21 cellular contexts compared by ENCODE assay signal in the genomic region with DNA sequence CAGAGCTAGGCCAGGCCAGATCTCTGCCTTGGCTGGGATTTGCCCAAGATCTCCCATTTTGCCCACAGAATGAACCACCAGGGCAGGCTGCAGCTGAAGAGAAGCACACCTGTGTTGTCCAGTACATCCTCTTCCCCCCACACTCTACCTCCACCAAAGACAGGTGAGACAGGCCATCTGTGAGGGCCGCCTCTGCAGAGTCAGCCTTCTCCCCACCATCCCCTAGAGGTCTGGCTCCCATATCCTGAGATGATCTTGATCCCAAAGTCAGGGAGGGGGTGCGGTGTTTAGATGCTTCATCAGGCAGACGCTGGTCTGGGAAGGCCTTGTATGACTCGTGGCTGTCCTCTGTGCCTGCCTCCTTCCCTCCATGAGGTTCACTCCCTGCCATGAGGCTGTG.
"Had no signal": no experiment of that assay in that cellular context is flagged by ENCODE, and none has a peak within 500 bp of the region (broad histone marks: within the 10 kb centered on the region; RNA-seq: fewer than 3 reads in every experiment).

No MANE protein-coding gene starts in this region.

- H3K4me3 ChIP-seq: cardiac muscle cell had no signal

- H3K4me1 Mint-ChIP-seq: activated CD4-positive, alpha-beta T cell treated with anti-CD3 and anti-CD28 coated beads for 36 hours; activated naive CD4-positive, alpha-beta T cell treated with anti-CD3 and anti-CD28 coated beads, Interleukin-2, amount 10 ng/mL, durations not matched to agents 7 days and 5 days; activated naive CD8-positive, alpha-beta T cell treated with anti-CD3 and anti-CD28 coated beads for 36 hours had no signal

- H3K27ac ChIP-seq: brain microvascular endothelial cell, cardiac muscle cell, VCaP had no signal

- H3K4me3 Mint-ChIP-seq: activated CD4-positive, alpha-beta memory T cell treated with anti-CD3 and anti-CD28 coated beads, Interleukin-2, amount 10 ng/mL, durations not matched to agents 7 days and 5 days; activated CD4-positive, alpha-beta T cell treated with anti-CD3 and anti-CD28 coated beads for 36 hours; activated naive CD4-positive, alpha-beta T cell treated with anti-CD3 and anti-CD28 coated beads, Interleukin-2, amount 10 ng/mL, durations not matched to agents 7 days and 5 days; activated naive CD8-positive, alpha-beta T cell treated with anti-CD3 and anti-CD28 coated beads for 36 hours had no signal

- ATAC-seq: activated CD4-positive, alpha-beta T cell treated with anti-CD3 and anti-CD28 coated beads for 36 hours had no signal

- DNase-seq: activated CD4-positive, alpha-beta memory T cell treated with anti-CD3 and anti-CD28 coated beads, Interleukin-2, amount 10 ng/mL, durations not matched to agents 7 days and 5 days; activated CD4-positive, alpha-beta T cell treated with anti-CD3 and anti-CD28 coated beads for 36 hours; activated CD4-positive, alpha-beta T cell treated with anti-CD3 and anti-CD28 coated beads, Interleukin-2, amount 50 U/mL, for 1 hour; activated CD8-positive, alpha-beta memory T cell treated with anti-CD3 and anti-CD28 coated beads, Interleukin-2, amount 50 U/mL, for 48 hours; activated gamma-delta T cell treated with Interleukin-2 at 50 U/mL for 16 hours; activated naive CD4-positive, alpha-beta T cell treated with anti-CD3 and anti-CD28 coated beads, Interleukin-2, amount 10 ng/mL, durations not matched to agents 7 days and 5 days; activated naive CD8-positive, alpha-beta T cell treated with anti-CD3 and anti-CD28 coated beads for 36 hours; activated T-cell treated with anti-CD3 and anti-CD28 coated beads, Interleukin-2, amount 50 U/mL, for 1 hour; brain microvascular endothelial cell; KG1; NCI-H1105 treated with DMSO at 0.1 percent for 48 hours; NCI-H1436 treated with DMSO at 0.1 percent for 48 hours; NCI-H187; NCI-H2081; NCI-H446; NCI-H524; SIG-M5; T-helper 2 cell had no signal

- H3K27me3 Mint-ChIP-seq: activated CD4-positive, alpha-beta memory T cell treated with anti-CD3 and anti-CD28 coated beads, Interleukin-2, amount 10 ng/mL, durations not matched to agents 7 days and 5 days; activated CD4-positive, alpha-beta T cell treated with anti-CD3 and anti-CD28 coated beads for 36 hours; activated naive CD4-positive, alpha-beta T cell treated with anti-CD3 and anti-CD28 coated beads, Interleukin-2, amount 10 ng/mL, durations not matched to agents 7 days and 5 days; activated naive CD8-positive, alpha-beta T cell treated with anti-CD3 and anti-CD28 coated beads for 36 hours had no signal

- H3K9me3 Mint-ChIP-seq: activated CD4-positive, alpha-beta memory T cell treated with anti-CD3 and anti-CD28 coated beads, Interleukin-2, amount 10 ng/mL, durations not matched to agents 7 days and 5 days; activated naive CD4-positive, alpha-beta T cell treated with anti-CD3 and anti-CD28 coated beads, Interleukin-2, amount 10 ng/mL, durations not matched to agents 7 days and 5 days; activated naive CD8-positive, alpha-beta T cell treated with anti-CD3 and anti-CD28 coated beads for 36 hours; activated T-helper 2 cell treated with anti-CD3 and anti-CD28 coated beads, Interferon-gamma antibody, Interleukin-2, Interleukin-4, amounts not matched to agents 10 μg/mL and 5 μg/mL and 100 μg/mL, durations not matched to agents 14 hours and 24 hours and 36 hours had no signal

- H3K27me3 ChIP-seq: brain microvascular endothelial cell, cardiac muscle cell had no signal

- H3K27ac Mint-ChIP-seq: activated CD4-positive, alpha-beta memory T cell treated with anti-CD3 and anti-CD28 coated beads, Interleukin-2, amount 10 ng/mL, durations not matched to agents 7 days and 5 days; activated CD4-positive, alpha-beta T cell treated with anti-CD3 and anti-CD28 coated beads for 36 hours; activated naive CD4-positive, alpha-beta T cell treated with anti-CD3 and anti-CD28 coated beads, Interleukin-2, amount 10 ng/mL, durations not matched to agents 7 days and 5 days; activated naive CD8-positive, alpha-beta T cell treated with anti-CD3 and anti-CD28 coated beads for 36 hours; activated T-helper 2 cell treated with anti-CD3 and anti-CD28 coated beads, Interferon-gamma antibody, Interleukin-2, Interleukin-4, amounts not matched to agents 10 μg/mL and 5 μg/mL and 100 μg/mL, durations not matched to agents 14 hours and 24 hours and 36 hours had no signal
